ENCODE assay signal across 20 cellular contexts in genomic region chr7:105587899-105588690, GRCh38. TPM values are rescaled to one million over a fixed set of nuclear protein-coding genes. Genes with fewer than 3 reads are reported as not detected.
DNase-seq lines count a peak whose midpoint lies in the region; ATAC-seq, FAIRE-seq and TF ChIP-seq lines count a peak whose summit lies in the region.
"Had no signal": no experiment of that assay in that cellular context is flagged by ENCODE, and none has a peak within 500 bp of the region (broad histone marks: within the 10 kb centered on the region; RNA-seq: fewer than 3 reads in every experiment).

No MANE protein-coding gene starts in this region.

- no peaks in the 10 kb centered on the region for H3K4me1 ChIP-seq in IMR-90 (ENCODE audit: control insufficient read depth, insufficient read depth, low read length)
- H3K4me1 ChIP-seq in K562 (replicated peaks in 1 of 2; ENCODE audit: control insufficient read depth in 2 of 2, insufficient read depth in 2 of 2, low read length in 2 of 2): peaks cover 0 to 13% of the 10 kb centered on the region in 2 experiments; a peak in 3 of 5 replicates
- no peaks in the 10 kb centered on the region for H3K4me1 ChIP-seq in neuronal stem cell (ENCODE audit: control insufficient read depth in 2 of 2, insufficient read depth in 1 of 2, low read depth in 1 of 2, low read length in 2 of 2)
- H3K4me1 ChIP-seq in PC-9 (replicated peaks; ENCODE audit: insufficient read depth): no peaks in the 10 kb centered on the region
- H3K4me1 ChIP-seq: Caco-2 had no signal

- H3K23ac ChIP-seq in IMR-90 (ENCODE audit: low read depth, low read length) (no peak overlapping the region), neuronal stem cell (ENCODE audit: low read depth, low read length, poor library complexity) (no peak overlapping the region)

- no peak for TF ChIP-seq RAD21 in IMR-90 (IDR thresholded peaks at IDR 0.05; ENCODE audit: low read length)
- no peak for TF ChIP-seq RAD21 in K562 (CRISPR knock-in tag; conservative IDR thresholded peaks at IDR 0.05 in 1 of 2, IDR thresholded peaks at IDR 0.05 in 1 of 2)

- H2BK12ac ChIP-seq in neuronal stem cell (ENCODE audit: low read length): no peak overlapping the region

- no peak overlapping the region for H4K5ac ChIP-seq in IMR-90 (ENCODE audit: low read depth, low read length)

- H3K4ac ChIP-seq in IMR-90 (ENCODE audit: low read depth, low read length) (no peak overlapping the region), neuronal stem cell (ENCODE audit: low read length) (no peak overlapping the region)

- no peak overlapping the region for H3K27ac Mint-ChIP-seq in activated CD4-positive, alpha-beta T cell treated with anti-CD3 and anti-CD28 coated beads for 36 hours
- H3K27ac Mint-ChIP-seq in activated CD4-positive, alpha-beta T cell treated with anti-CD3 and anti-CD28 coated beads, Interleukin-2, amount 10 ng/mL, durations not matched to agents 24 days and 14 days: no peak overlapping the region
- H3K27ac Mint-ChIP-seq: activated T-helper 1 cell treated with anti-CD3 and anti-CD28 coated beads, Interleukin-12 subunit alpha, Interleukin-12 subunit beta, Interleukin-2, Interleukin-4 antibody, amounts not matched to agents 30 ng/mL and 10 ng/mL and 1 ng/mL, durations not matched to agents 14 hours and 24 hours and 36 hours; T-helper 1 cell treated with Interleukin-12 subunit alpha and Interleukin-12 subunit beta and Interleukin-4 antibody, amounts not matched to agents 30 μg/mL and 1 μg/mL, for 36 hours had no signal

- ATAC-seq in activated CD4-positive, alpha-beta T cell treated with anti-CD3 and anti-CD28 coated beads for 36 hours: peak; percentile 27
- ATAC-seq in IMR-90 (ENCODE audit: low read depth): no peak
- peak; percentile 44 for ATAC-seq in K562
- ATAC-seq in HG02840 (IDR thresholded peaks at IDR 0.05; ENCODE audit: low FRiP score, unreplicated experiment): no peak

- H2AK5ac ChIP-seq in IMR-90 (ENCODE audit: low read depth, low read length): no peak overlapping the region
- no peak overlapping the region for H2AK5ac ChIP-seq in neuronal stem cell (ENCODE audit: low read depth, low read length)

- H3K9ac ChIP-seq in IMR-90 (ENCODE audit: low read depth, low read length): no peak overlapping the region
- 0 out of 4 replicates have a peak overlapping the region, but pooled peaks of 1 of the 2 experiments have one; percentile 22 for H3K9ac ChIP-seq in K562 (ENCODE audit: insufficient read depth in 1 of 2, low read depth in 2 of 2, low read length in 2 of 2)
- no peak overlapping the region for H3K9ac ChIP-seq in neuronal stem cell (ENCODE audit: low read depth, low read length, poor library complexity)

- peak; percentile 14 for DNase-seq in activated CD4-positive, alpha-beta T cell treated with anti-CD3 and anti-CD28 coated beads for 36 hours
- DNase-seq in activated CD4-positive, alpha-beta T cell treated with anti-CD3 and anti-CD28 coated beads, Interleukin-2, amount 10 ng/mL, durations not matched to agents 24 days and 14 days: no peak
- peak; percentile 27 for DNase-seq in IMR-90
- peak in 2 of 4 experiments; percentile 25 to 42 for DNase-seq in K562 (ENCODE audit: extremely low read depth in 1 of 4, low spot score in 3 of 4)
- no peak for DNase-seq in neuronal stem cell (ENCODE audit: low spot score)
- no peak for DNase-seq in PC-9
- DNase-seq in DMS53 treated with DMSO at 0.1 percent for 48 hours (lab: John Stamatoyannopoulos, UW; ENCODE audit: unreplicated experiment): no peak
- DNase-seq: Caco-2, dorsolateral prefrontal cortex, GOT3, NCI-H1436 treated with DMSO at 0.1 percent for 48 hours, NCI-H345, nucleus accumbens had no signal

- H4K91ac ChIP-seq in IMR-90 (ENCODE audit: insufficient read depth, low read depth, low read length): no peak overlapping the region
- no peak overlapping the region for H4K91ac ChIP-seq in neuronal stem cell (ENCODE audit: low read depth, low read length, poor library complexity)

- POLR2A ChIA-PET in activated CD4-positive, alpha-beta T cell treated with anti-CD3 and anti-CD28 coated beads for 36 hours (lab: Charles Lee): no interaction called here
- POLR2A ChIA-PET in IMR-90 (lab: Charles Lee; ENCODE audit: unreplicated experiment): no interaction called here
- POLR2A ChIA-PET in K562 (lab: Yijun Ruan, JAX): interaction anchor here (0.5 to 2.2 kb wide), 4 partner anchors 10 to 670 kb away, joined by 3 to 12 read pairs (median 4); no protein-coding TSS in a partner anchor
- POLR2A ChIA-PET in PC-9 (lab: Charles Lee; ENCODE audit: unreplicated experiment): no interaction called here

- in situ Hi-C loops in IMR-90 (cut with MboI; ENCODE audit: low sequenced_read_pairs): no loop called here
- in situ Hi-C loops in K562 (cut with MboI): no loop called here

- no peak for TF ChIP-seq CTCF in IMR-90 (conservative IDR thresholded peaks at IDR 0.05; ENCODE audit: low read depth, low read length)
- no peak for TF ChIP-seq CTCF in K562 (IDR thresholded peaks at IDR 0.05 in 2 of 3, conservative IDR thresholded peaks at IDR 0.05 in 1 of 3; ENCODE audit: insufficient read depth in 2 of 3, low read depth in 1 of 3, low read length in 3 of 3)
- no peak for TF ChIP-seq CTCF in PC-9 (conservative IDR thresholded peaks at IDR 0.05)

- H3K36me3 Mint-ChIP-seq in activated CD4-positive, alpha-beta T cell treated with anti-CD3 and anti-CD28 coated beads for 36 hours (ENCODE audit: low read depth): no peaks in the 10 kb centered on the region
- H3K36me3 Mint-ChIP-seq in activated CD4-positive, alpha-beta T cell treated with anti-CD3 and anti-CD28 coated beads, Interleukin-2, amount 10 ng/mL, durations not matched to agents 24 days and 14 days (ENCODE audit: low read depth): no peaks in the 10 kb centered on the region

- H3K4me3 ChIP-seq in IMR-90 (ENCODE audit: insufficient read depth, low read depth, low read length) (no peak overlapping the region), K562 (no peak overlapping the region), neuronal stem cell (ENCODE audit: low read length in 2 of 2) (no peak overlapping the region), PC-9 (no peak overlapping the region)
- H3K4me3 ChIP-seq: dorsolateral prefrontal cortex had no signal

- H3K4me3 Mint-ChIP-seq in activated CD4-positive, alpha-beta T cell treated with anti-CD3 and anti-CD28 coated beads for 36 hours: no peak overlapping the region
- no peak overlapping the region for H3K4me3 Mint-ChIP-seq in activated CD4-positive, alpha-beta T cell treated with anti-CD3 and anti-CD28 coated beads, Interleukin-2, amount 10 ng/mL, durations not matched to agents 24 days and 14 days
- H3K4me3 Mint-ChIP-seq: activated T-helper 1 cell treated with anti-CD3 and anti-CD28 coated beads, Interleukin-12 subunit alpha, Interleukin-12 subunit beta, Interleukin-2, Interleukin-4 antibody, amounts not matched to agents 30 ng/mL and 10 ng/mL and 1 ng/mL, durations not matched to agents 14 hours and 24 hours and 36 hours; T-helper 1 cell treated with Interleukin-12 subunit alpha and Interleukin-12 subunit beta and Interleukin-4 antibody, amounts not matched to agents 30 μg/mL and 1 μg/mL, for 36 hours had no signal

- H3K4me2 ChIP-seq in IMR-90 (ENCODE audit: low read depth, low read length) (no peak overlapping the region), K562 (ENCODE audit: insufficient read depth, low read length) (no peak overlapping the region), neuronal stem cell (ENCODE audit: insufficient read depth, low read length, poor library complexity, severe bottlenecking) (no peak overlapping the region), PC-9 (no peak overlapping the region)

- H2AFZ ChIP-seq in IMR-90 (replicated peaks; ENCODE audit: low read length, poor library complexity): peak overlapping the region; percentile 71
- peak overlapping the region; percentile 14; the same call in 1 of the 2 replicates for H2AFZ ChIP-seq in K562 (ENCODE audit: low read depth, low read length)
- H2AFZ ChIP-seq in neuronal stem cell (ENCODE audit: low read length): peak overlapping the region; percentile 75
- no peak overlapping the region for H2AFZ ChIP-seq in PC-9

- no peaks in the 10 kb centered on the region for H3K79me1 ChIP-seq in IMR-90 (ENCODE audit: low read depth in 1 of 2, low read length in 2 of 2)
- no peaks in the 10 kb centered on the region for H3K79me1 ChIP-seq in neuronal stem cell (ENCODE audit: low read depth, low read length)

- BruUV-seq in IMR-90 (replicated peaks; lab: Mats Ljungman, UMichigan): no TSS peak
- no TSS peak for BruUV-seq in K562 (replicated peaks; lab: Mats Ljungman, UMichigan)
- no TSS peak for BruUV-seq in PC-9 (replicated peaks; lab: Mats Ljungman, UMichigan)

- intact Hi-C loops in activated CD4-positive, alpha-beta T cell treated with anti-CD3 and anti-CD28 coated beads for 36 hours (cut with DNase I, micrococcal nuclease): loop anchor here (2.0 to 10.0 kb wide), 4 partner anchors 76 to 666 kb away; no protein-coding TSS in a partner anchor
- intact Hi-C loops in activated CD4-positive, alpha-beta T cell treated with anti-CD3 and anti-CD28 coated beads, Interleukin-2, amount 10 ng/mL, durations not matched to agents 24 days and 14 days (cut with micrococcal nuclease): no loop called here
- intact Hi-C loops in IMR-90 (cut with micrococcal nuclease): loop anchor here (5.0 to 10.0 kb wide), 2 partner anchors 186 to 457 kb away; no protein-coding TSS in a partner anchor
- intact Hi-C loops in K562 (cut with micrococcal nuclease): loop anchor here (2.0 to 5.0 kb wide), 4 partner anchors 141 to 665 kb away; no protein-coding TSS in a partner anchor
- intact Hi-C loops in PC-9 (cut with micrococcal nuclease; ENCODE audit: unreplicated experiment): loop anchor here (10.0 kb wide), 1 partner anchor 183 kb away; no protein-coding TSS in a partner anchor

- H3K9me3 ChIP-seq in IMR-90 (ENCODE audit: control insufficient read depth, insufficient read depth, low read length) (peaks cover 2% of the 10 kb centered on the region), K562 (replicated peaks; ENCODE audit: control insufficient read depth, insufficient read depth, low read depth, low read length) (peaks cover 9% of the 10 kb centered on the region; the same call in 1 of the 2 replicates), neuronal stem cell (replicated peaks in 1 of 2; ENCODE audit: control insufficient read depth in 2 of 2, insufficient read depth in 1 of 2, low read depth in 1 of 2, low read length in 2 of 2) (no peaks in the 10 kb centered on the region), PC-9 (ENCODE audit: insufficient read depth, low read depth) (0 out of 2 replicates have a peak, but pooled peaks cover 4% of the 10 kb centered on the region)

- H3K27ac ChIP-seq in IMR-90 (ENCODE audit: insufficient read depth, low read length): no peak overlapping the region
- H3K27ac ChIP-seq in K562 (ENCODE audit: extremely low read depth, low read depth, low read length): no peak overlapping the region
- H3K27ac ChIP-seq in neuronal stem cell (replicated peaks; ENCODE audit: low read length): no peak overlapping the region
- H3K27ac ChIP-seq in PC-9: no peak overlapping the region

- H3K27me3 Mint-ChIP-seq in activated CD4-positive, alpha-beta T cell treated with anti-CD3 and anti-CD28 coated beads for 36 hours: no peaks in the 10 kb centered on the region
- H3K27me3 Mint-ChIP-seq in activated CD4-positive, alpha-beta T cell treated with anti-CD3 and anti-CD28 coated beads, Interleukin-2, amount 10 ng/mL, durations not matched to agents 24 days and 14 days: peaks cover 2% of the 10 kb centered on the region

- H3K9me1 ChIP-seq in IMR-90 (ENCODE audit: insufficient read depth, low read length) (no peaks in the 10 kb centered on the region), K562 (ENCODE audit: control insufficient read depth, insufficient read depth, low read length) (no peaks in the 10 kb centered on the region)

- WGBS in IMR-90 (ENCODE audit: extremely low coverage in 2 of 2, insufficient read length in 1 of 2), 2 experiments: 47% methylated on average over 5 of the region's 12 CpGs; no CpG with 5 or more reads in 1 of the 2 experiments
- WGBS in K562 (ENCODE audit: insufficient coverage, low coverage, missing lambda C conversion rate): 48% methylated on average over 12 of the region's 12 CpGs
- no CpG with 5 or more reads among the region's 12 CpGs for WGBS in neuronal stem cell (ENCODE audit: extremely low coverage in 2 of 2, insufficient read length in 2 of 2, insufficient replicate concordance in 1 of 2), 2 donors

- no peaks in the 10 kb centered on the region for H3K9me2 ChIP-seq in PC-9 (ENCODE audit: insufficient read depth)

- H3K27me3 ChIP-seq in IMR-90 (ENCODE audit: control insufficient read depth, insufficient read depth, low read length) (no peaks in the 10 kb centered on the region), K562 (ENCODE audit: control insufficient read depth in 2 of 2, insufficient read depth in 2 of 2, low read length in 2 of 2) (no peaks in the 10 kb centered on the region), neuronal stem cell (ENCODE audit: control insufficient read depth in 3 of 3, insufficient read depth in 3 of 3, low read depth in 1 of 3, low read length in 3 of 3) (no peaks in the 10 kb centered on the region), PC-9 (ENCODE audit: insufficient read depth, low read depth) (no peaks in the 10 kb centered on the region)
- H3K27me3 ChIP-seq: dorsolateral prefrontal cortex had no signal

- peaks cover 6% of the 10 kb centered on the region for H3K9me3 Mint-ChIP-seq in activated CD4-positive, alpha-beta T cell treated with anti-CD3 and anti-CD28 coated beads for 36 hours (ENCODE audit: low read depth)
- peaks cover 3% of the 10 kb centered on the region for H3K9me3 Mint-ChIP-seq in activated CD4-positive, alpha-beta T cell treated with anti-CD3 and anti-CD28 coated beads, Interleukin-2, amount 10 ng/mL, durations not matched to agents 24 days and 14 days

- H4K20me1 ChIP-seq in IMR-90 (ENCODE audit: insufficient read depth, low read length): no peaks in the 10 kb centered on the region
- no peaks in the 10 kb centered on the region for H4K20me1 ChIP-seq in K562 (replicated peaks; ENCODE audit: control insufficient read depth, insufficient read depth, low read length)
- H4K20me1 ChIP-seq in PC-9 (ENCODE audit: insufficient read depth): no peaks in the 10 kb centered on the region

- CTCF ChIA-PET in activated CD4-positive, alpha-beta T cell treated with anti-CD3 and anti-CD28 coated beads for 36 hours (lab: Charles Lee): interaction anchor here (0.5 to 1.2 kb wide), 4 partner anchors 11 to 705 kb away, joined by 3 to 5 read pairs (median 3); no protein-coding TSS in a partner anchor
- CTCF ChIA-PET in IMR-90 (lab: Yijun Ruan, JAX) (interaction anchor here (0.6 kb wide), 2 partner anchors 71 to 443 kb away, joined by 4 to 5 read pairs; no protein-coding TSS in a partner anchor), K562 (lab: Yijun Ruan, JAX; ENCODE audit: low intra/inter-chr PET ratio) (no interaction called here), PC-9 (lab: Charles Lee) (interaction anchor here (0.7 kb wide), 1 partner anchor 208 kb away, joined by 7 read pairs; no protein-coding TSS in a partner anchor)

- H3K36me3 ChIP-seq in IMR-90 (ENCODE audit: control insufficient read depth, insufficient read depth, low read length) (no peaks in the 10 kb centered on the region), K562 (ENCODE audit: control insufficient read depth, insufficient read depth, low read length) (no peaks in the 10 kb centered on the region; the same call in 2 of the 3 replicates), neuronal stem cell (replicated peaks in 1 of 2; ENCODE audit: control insufficient read depth in 2 of 2, insufficient read depth in 2 of 2, low read length in 2 of 2) (no peaks in the 10 kb centered on the region), PC-9 (ENCODE audit: low read depth) (no peaks in the 10 kb centered on the region)

- no peak overlapping the region for H3K14ac ChIP-seq in IMR-90 (replicated peaks; ENCODE audit: low read depth, low read length)
- no peak overlapping the region for H3K14ac ChIP-seq in neuronal stem cell (ENCODE audit: low read length)

- H3K79me2 ChIP-seq in K562 (ENCODE audit: control insufficient read depth, insufficient read depth, low read length) (no peaks in the 10 kb centered on the region), PC-9 (ENCODE audit: low read depth) (no peaks in the 10 kb centered on the region)

- H3K18ac ChIP-seq in IMR-90 (ENCODE audit: low read depth, low read length) (no peak overlapping the region), neuronal stem cell (ENCODE audit: low read length) (no peak overlapping the region)

- H3F3A ChIP-seq in PC-9 (ENCODE audit: insufficient read depth, low read depth): no peaks in the 10 kb centered on the region

- no peak for TF ChIP-seq EP300 in K562 (IDR thresholded peaks at IDR 0.05; ENCODE audit: low read length)

- H3K4me1 Mint-ChIP-seq in activated CD4-positive, alpha-beta T cell treated with anti-CD3 and anti-CD28 coated beads for 36 hours: peaks cover 8% of the 10 kb centered on the region
- peaks cover 9% of the 10 kb centered on the region for H3K4me1 Mint-ChIP-seq in activated CD4-positive, alpha-beta T cell treated with anti-CD3 and anti-CD28 coated beads, Interleukin-2, amount 10 ng/mL, durations not matched to agents 24 days and 14 days

- H3K56ac ChIP-seq in IMR-90 (ENCODE audit: extremely low read depth, insufficient read depth, low read length): no peak overlapping the region

- H4K8ac ChIP-seq in IMR-90 (ENCODE audit: low read depth in 2 of 2, low read length in 2 of 2) (no peak overlapping the region; a peak in 1 of 4 replicates), neuronal stem cell (ENCODE audit: low read depth, low read length) (no peak overlapping the region)

- H2BK5ac ChIP-seq in IMR-90 (ENCODE audit: low read depth, low read length, poor library complexity, severe bottlenecking) (no peak overlapping the region), neuronal stem cell (ENCODE audit: low read length) (no peak overlapping the region)

- H2AK9ac ChIP-seq in IMR-90 (replicated peaks; ENCODE audit: low read depth, low read length, poor library complexity): no peak overlapping the region

- H2BK120ac ChIP-seq in IMR-90 (ENCODE audit: low read depth, low read length) (no peak overlapping the region), neuronal stem cell (ENCODE audit: low read depth, low read length) (no peak overlapping the region)

- TF ChIP-seq POLR2A in IMR-90 (IDR thresholded peaks at IDR 0.05; ENCODE audit: low read depth, low read length): no peak
- TF ChIP-seq POLR2A in K562 (conservative IDR thresholded peaks at IDR 0.05): no peak

- dilution Hi-C loops in IMR-90 (cut with HindIII; ENCODE audit: low sequenced_read_pairs, unreplicated experiment): no loop called here

- FAIRE-seq in K562 (lab: Jason Lieb, UNC): no peak
- FAIRE-seq: A204.1, astrocyte had no signal

- no peak overlapping the region for H2BK15ac ChIP-seq in IMR-90 (ENCODE audit: low read depth, low read length)
- H2BK15ac ChIP-seq in neuronal stem cell (ENCODE audit: low read length): no peak overlapping the region

- no peak overlapping the region for H2BK20ac ChIP-seq in IMR-90 (ENCODE audit: low read depth, low read length)

RNA-seq across cellular contexts. Expression of gene EFCAB10, which starts 6.8 kb away (rescaled TPM):
- total RNA-seq in activated CD4-positive, alpha-beta T cell treated with anti-CD3 and anti-CD28 coated beads for 36 hours: not detected
- not detected in 2 replicates for total RNA-seq in activated CD4-positive, alpha-beta T cell treated with anti-CD3 and anti-CD28 coated beads, Interleukin-2, amount 10 ng/mL, durations not matched to agents 24 days and 14 days
- total RNA-seq in IMR-90 (2012; rRNA removed) (not detected in 2 replicates), K562 (2014; rRNA removed) (9.6 and 12.2 TPM in 2 replicates), K562 (2014; rRNA removed; fragmentation: Illumina TruSeq; extraction: Trizol) (19.9 and 20.6 TPM in 2 replicates), K562 (2015; rRNA removed; fragmentation: Illumina TruSeq; extraction: Trizol) (11.3 and 13.1 TPM in 2 replicates), K562 (2021) (17.3 and 19.7 TPM in 2 replicates), PC-9 (2021) (not detected in 2 replicates)
- polyA plus RNA-seq in IMR-90 (2012; rRNA removed) (not detected in 2 replicates), K562 (2011; rRNA removed) (5.0 and 6.4 TPM in 2 replicates), K562 (2014; fragmentation: Illumina TruSeq; extraction: Trizol) (15.2 and 21.1 TPM in 2 replicates), K562 (2014; fragmentation: Nextera tagmentation; extraction: Ambion mirVana) (10 to 100 TPM; 16.8 to 21.4 TPM), K562 (2014; rRNA removed) (15.4 and 22.5 TPM in 2 replicates)
- not detected in 2 replicates for polyA plus RNA-seq in IMR-90 (2012; cell fraction: cytosol; rRNA removed)
- not detected in 2 replicates for polyA plus RNA-seq in IMR-90 (2012; cell fraction: nucleus; rRNA removed; ENCODE audit: low replicate concordance)
- total RNA-seq in K562 (2011; cell fraction: chromatin; rRNA removed; ENCODE audit: low replicate concordance): 2.1 and 9.3 TPM in 2 replicates
- 1.5 and 2.9 TPM in 2 replicates for total RNA-seq in K562 (2011; cell fraction: nucleolus; rRNA removed)
- total RNA-seq in K562 (2011; cell fraction: nucleoplasm; rRNA removed): 3.2 and 6.1 TPM in 2 replicates
- polyA plus RNA-seq in K562 (2011; cell fraction: cytosol; rRNA removed): 0.69 and 1.9 TPM in 2 replicates
- polyA plus RNA-seq in K562 (2011; cell fraction: nucleus; rRNA removed): 1.5 and 1.7 TPM in 2 replicates
- 12.2 and 13.3 TPM in 2 replicates for polyA plus RNA-seq in K562 (2012)
- 4.0 and 4.2 TPM in 2 replicates for polyA minus RNA-seq in K562 (2011; rRNA and poly(A)+ RNA removed)
- 1.8 and 2.5 TPM in 2 replicates for polyA minus RNA-seq in K562 (2011; cell fraction: cytosol; rRNA and poly(A)+ RNA removed)
- polyA minus RNA-seq in K562 (2011; cell fraction: nucleus; rRNA and poly(A)+ RNA removed): 0.27 and 1.00 TPM in 2 replicates
- polyA plus RNA-seq in neuronal stem cell (2013, experiment 1 of 2): 0.92 TPM
- polyA plus RNA-seq in neuronal stem cell (2013, experiment 2 of 2): 1.00 TPM
- total RNA-seq: activated T-helper 1 cell treated with anti-CD3 and anti-CD28 coated beads, Interleukin-12 subunit alpha, Interleukin-12 subunit beta, Interleukin-2, Interleukin-4 antibody, amounts not matched to agents 30 ng/mL and 10 ng/mL and 1 ng/mL, durations not matched to agents 14 hours and 24 hours and 36 hours; Caco-2; lung microvascular endothelial cell; RPMI7951 had no signal

RNA-seq across cellular contexts. Expression of gene RINT1, which starts 56.1 kb away (rescaled TPM):
- total RNA-seq in activated CD4-positive, alpha-beta T cell treated with anti-CD3 and anti-CD28 coated beads for 36 hours: 10 to 100 TPM; 21.2 to 26.2 TPM
- 28.5 and 29.4 TPM in 2 replicates for total RNA-seq in activated CD4-positive, alpha-beta T cell treated with anti-CD3 and anti-CD28 coated beads, Interleukin-2, amount 10 ng/mL, durations not matched to agents 24 days and 14 days
- total RNA-seq in IMR-90 (2012; rRNA removed) (23.1 and 25.6 TPM in 2 replicates), K562 (2014; rRNA removed) (27.4 and 29.5 TPM in 2 replicates), K562 (2014; rRNA removed; fragmentation: Illumina TruSeq; extraction: Trizol) (24.8 and 27.8 TPM in 2 replicates), K562 (2015; rRNA removed; fragmentation: Illumina TruSeq; extraction: Trizol) (22.7 and 22.9 TPM in 2 replicates), K562 (2021) (51.0 and 52.1 TPM in 2 replicates), PC-9 (2021) (21.4 and 25.1 TPM in 2 replicates)
- polyA plus RNA-seq in IMR-90 (2012; rRNA removed) (13.0 and 15.9 TPM in 2 replicates), K562 (2011; rRNA removed) (56.1 and 74.3 TPM in 2 replicates), K562 (2014; fragmentation: Illumina TruSeq; extraction: Trizol) (39.6 and 45.5 TPM in 2 replicates), K562 (2014; fragmentation: Nextera tagmentation; extraction: Ambion mirVana) (10 to 100 TPM; 21.3 to 27.4 TPM), K562 (2014; rRNA removed) (42.9 and 44.5 TPM in 2 replicates)
- 2.8 and 4.2 TPM in 2 replicates for polyA plus RNA-seq in IMR-90 (2012; cell fraction: cytosol; rRNA removed)
- 6.2 and 38.8 TPM in 2 replicates for polyA plus RNA-seq in IMR-90 (2012; cell fraction: nucleus; rRNA removed; ENCODE audit: low replicate concordance)
- 105 and 215 TPM in 2 replicates for total RNA-seq in K562 (2011; cell fraction: chromatin; rRNA removed; ENCODE audit: low replicate concordance)
- total RNA-seq in K562 (2011; cell fraction: nucleolus; rRNA removed): 59.2 and 60.8 TPM in 2 replicates
- 72.0 and 74.5 TPM in 2 replicates for total RNA-seq in K562 (2011; cell fraction: nucleoplasm; rRNA removed)
- 14.2 and 19.3 TPM in 2 replicates for polyA plus RNA-seq in K562 (2011; cell fraction: cytosol; rRNA removed)
- polyA plus RNA-seq in K562 (2011; cell fraction: nucleus; rRNA removed): 67.2 and 79.7 TPM in 2 replicates
- polyA plus RNA-seq in K562 (2012): 27.7 and 28.9 TPM in 2 replicates
- polyA minus RNA-seq in K562 (2011; rRNA and poly(A)+ RNA removed): 68.0 and 99.5 TPM in 2 replicates
- 32.6 and 37.4 TPM in 2 replicates for polyA minus RNA-seq in K562 (2011; cell fraction: cytosol; rRNA and poly(A)+ RNA removed)
- polyA minus RNA-seq in K562 (2011; cell fraction: nucleus; rRNA and poly(A)+ RNA removed): 28.3 and 41.3 TPM in 2 replicates
- 11.5 TPM for polyA plus RNA-seq in neuronal stem cell (2013, experiment 1 of 2)
- 11.3 TPM for polyA plus RNA-seq in neuronal stem cell (2013, experiment 2 of 2)

Comparison
In these comparisons a context has a peak if more than half of its experiments do, and no peak if none do; other contexts are left out.
1. DNase-seq: peak in activated CD4-positive, alpha-beta T cell treated with anti-CD3 and anti-CD28 coated beads for 36 hours (single experiment) and IMR-90 (single experiment); none in activated CD4-positive, alpha-beta T cell treated with anti-CD3 and anti-CD28 coated beads, Interleukin-2, amount 10 ng/mL, durations not matched to agents 24 days and 14 days (single experiment), neuronal stem cell (single experiment), PC-9 (0 of 2) and DMS53 treated with DMSO at 0.1 percent for 48 hours (single experiment).
2. ATAC-seq: peak in activated CD4-positive, alpha-beta T cell treated with anti-CD3 and anti-CD28 coated beads for 36 hours (single experiment) and K562 (single experiment); none in IMR-90 (single experiment) and HG02840 (single experiment).